ENCODE assay signal across 9 cellular contexts in genomic region chr6:75932067-75932466, GRCh38.
A peak's percentile ranks its signal among the peaks of the same experiment; 100 is the strongest.
DNase-seq lines count a peak whose midpoint lies in the region; ATAC-seq and TF ChIP-seq lines count a peak whose summit lies in the region.
"Had no signal": no experiment of that assay in that cellular context is flagged by ENCODE, and none has a peak within 500 bp of the region (broad histone marks: within the 10 kb centered on the region; RNA-seq: fewer than 3 reads in every experiment).

No MANE protein-coding gene starts in this region.

- no peak for TF ChIP-seq CTCF in left lung (IDR thresholded peaks at IDR 0.05)

- H3K4me3 ChIP-seq in left lung: no peak overlapping the region

- H3K4me1 ChIP-seq in left lung: peaks cover 0 to 12% of the 10 kb centered on the region in 2 donors

- intact Hi-C loops in left lung (cut with DNase I): no loop called here

- peak; percentile 49 for ATAC-seq in HG02840 (IDR thresholded peaks at IDR 0.05; ENCODE audit: low FRiP score, unreplicated experiment)
- ATAC-seq in HG03520 (IDR thresholded peaks at IDR 0.05; ENCODE audit: unreplicated experiment): no peak
- no peak for ATAC-seq in left lung
- ATAC-seq in HG03045 (IDR thresholded peaks at IDR 0.05; ENCODE audit: unreplicated experiment): no peak

- no peak overlapping the region for H3K27ac ChIP-seq in left lung

- no peaks in the 10 kb centered on the region for H3K36me3 ChIP-seq in left lung

- H3K9me3 ChIP-seq in left lung: no peaks in the 10 kb centered on the region

- peaks cover 0 to 21% of the 10 kb centered on the region in 2 donors for H3K27me3 ChIP-seq in left lung

- DNase-seq in EH (ENCODE audit: low read depth) (peak; percentile 22), RPMI7951 (ENCODE audit: low read depth) (peak; percentile 34), germinal center (ENCODE audit: low spot score) (peak; percentile 6), left lung (no peak), DMS153 (lab: John Stamatoyannopoulos, UW) (no peak)
- DNase-seq: left cardiac atrium had no signal

Comparison
In these comparisons a context has a peak if more than half of its experiments do, and no peak if none do; other contexts are left out.
1. DNase-seq: peak in EH (single experiment), RPMI7951 (single experiment) and germinal center (single experiment); none in left lung (0 of 2) and DMS153 (single experiment).